In the genomic region with DNA sequence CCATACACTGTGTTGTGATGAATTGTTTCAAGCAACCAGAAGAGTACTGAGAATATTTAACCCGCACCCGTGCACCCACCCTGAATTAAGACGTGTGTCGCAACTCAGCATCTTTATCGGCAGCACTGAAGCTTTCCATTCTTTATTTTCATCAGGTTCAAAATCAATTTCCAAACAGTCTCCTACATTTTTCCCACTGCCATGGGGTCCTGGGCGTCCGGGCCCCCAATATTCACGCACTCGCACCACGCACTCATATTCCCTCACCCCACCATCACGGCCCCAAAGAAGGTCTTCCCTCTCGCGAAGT, we compare ENCODE assay signal across 9 cellular contexts. TPM values are rescaled to one million over a fixed set of nuclear protein-coding genes. Genes with fewer than 3 reads are reported as not detected.
DNase-seq lines count a peak whose midpoint lies in the region; ATAC-seq, FAIRE-seq and TF ChIP-seq lines count a peak whose summit lies in the region.
"Had no signal": no experiment of that assay in that cellular context is flagged by ENCODE, and none has a peak within 500 bp of the region (broad histone marks: within the 10 kb centered on the region; RNA-seq: fewer than 3 reads in every experiment).

No MANE protein-coding gene starts in this region.

- H3K9me3 ChIP-seq in SK-N-SH: no peaks in the 10 kb centered on the region
- no peaks in the 10 kb centered on the region for H3K9me3 ChIP-seq in keratinocyte (ENCODE audit: control insufficient read depth, low read depth, low read length)

- H3K9me3 Mint-ChIP-seq in activated T-helper 17 cell treated with anti-CD3 and anti-CD28 coated beads, Interleukin-2, amount 50 U/mL, for 72 hours: peaks cover 5% of the 10 kb centered on the region
- no peaks in the 10 kb centered on the region for H3K9me3 Mint-ChIP-seq in stimulated activated naive CD8-positive, alpha-beta T cell treated with anti-CD3 and anti-CD28 coated beads, Interleukin-15, amount 100 ng/mL, for 72 hours

- FAIRE-seq in keratinocyte (lab: Jason Lieb, UNC): no peak
- FAIRE-seq: A204.1 had no signal

- H3K27me3 Mint-ChIP-seq in activated T-helper 17 cell treated with anti-CD3 and anti-CD28 coated beads, Interleukin-2, amount 50 U/mL, for 72 hours: no peaks in the 10 kb centered on the region
- H3K27me3 Mint-ChIP-seq in stimulated activated naive CD8-positive, alpha-beta T cell treated with anti-CD3 and anti-CD28 coated beads, Interleukin-15, amount 100 ng/mL, for 72 hours: no peaks in the 10 kb centered on the region

- H2AFZ ChIP-seq in SK-N-SH (ENCODE audit: low read depth) (peak overlapping the region; percentile 99), keratinocyte (ENCODE audit: control insufficient read depth, low read length) (peak overlapping the region; percentile 82)

- TF ChIP-seq CTCF in SK-N-SH (IDR thresholded peaks at IDR 0.05): no peak
- no peak for TF ChIP-seq CTCF in keratinocyte (optimal IDR thresholded peaks at IDR 0.05 in 1 of 3, IDR thresholded peaks at IDR 0.05 in 1 of 3, conservative IDR thresholded peaks at IDR 0.05 in 1 of 3; ENCODE audit: extremely low read depth in 1 of 3, insufficient read depth in 2 of 3, low read length in 3 of 3)

- no peaks in the 10 kb centered on the region for H3K9me2 ChIP-seq in SK-N-SH

- H3K27me3 ChIP-seq in SK-N-SH (ENCODE audit: insufficient read depth) (no peaks in the 10 kb centered on the region), keratinocyte (ENCODE audit: control insufficient read depth, extremely low read depth, insufficient read depth, low read length) (no peaks in the 10 kb centered on the region)

- H3K9ac ChIP-seq in SK-N-SH (peak overlapping the region; percentile 88), keratinocyte (ENCODE audit: control insufficient read depth, extremely low read depth, insufficient read depth, low read length) (peak overlapping the region; percentile 87)

- H3K4me1 Mint-ChIP-seq in activated T-helper 17 cell treated with anti-CD3 and anti-CD28 coated beads, Interleukin-2, amount 50 U/mL, for 72 hours: peaks cover 22% of the 10 kb centered on the region
- H3K4me1 Mint-ChIP-seq in stimulated activated naive CD8-positive, alpha-beta T cell treated with anti-CD3 and anti-CD28 coated beads, Interleukin-15, amount 100 ng/mL, for 72 hours: peaks cover 66% of the 10 kb centered on the region

- H3K4me3 Mint-ChIP-seq in activated T-helper 17 cell treated with anti-CD3 and anti-CD28 coated beads, Interleukin-2, amount 50 U/mL, for 72 hours: peak overlapping the region; percentile 100
- H3K4me3 Mint-ChIP-seq in stimulated activated naive CD8-positive, alpha-beta T cell treated with anti-CD3 and anti-CD28 coated beads, Interleukin-15, amount 100 ng/mL, for 72 hours: peak overlapping the region; percentile 91 to 93

- WGBS in SK-N-SH (ENCODE audit: low lambda C conversion rate): 76% methylated on average over 13 of the region's 13 CpGs

- no peak overlapping the region for H3K27ac ChIP-seq in SK-N-SH (ENCODE audit: low read depth in 2 of 2, low read length in 1 of 2)
- peak overlapping the region; percentile 59 for H3K27ac ChIP-seq in keratinocyte (ENCODE audit: control insufficient read depth, insufficient read depth, low read length)

- ATAC-seq in SK-N-SH treated with all-trans-retinoic acid at 6 μM for 48 hours: no peak
- ATAC-seq in activated T-helper 17 cell treated with anti-CD3 and anti-CD28 coated beads, Interleukin-2, amount 50 U/mL, for 72 hours (replicated peaks): no peak
- ATAC-seq in stimulated activated naive CD8-positive, alpha-beta T cell treated with anti-CD3 and anti-CD28 coated beads, Interleukin-15, amount 100 ng/mL, for 72 hours: peak; percentile 5

- H3K27ac Mint-ChIP-seq in activated T-helper 17 cell treated with anti-CD3 and anti-CD28 coated beads, Interleukin-2, amount 50 U/mL, for 72 hours: peak overlapping the region; percentile 99
- H3K27ac Mint-ChIP-seq in stimulated activated naive CD8-positive, alpha-beta T cell treated with anti-CD3 and anti-CD28 coated beads, Interleukin-15, amount 100 ng/mL, for 72 hours: peak overlapping the region; percentile 93

- H4K20me1 ChIP-seq in SK-N-SH (ENCODE audit: insufficient read depth) (no peaks in the 10 kb centered on the region), keratinocyte (ENCODE audit: control insufficient read depth, extremely low read depth, insufficient read depth, low read length) (no peaks in the 10 kb centered on the region)

- H3K36me3 ChIP-seq in SK-N-SH (replicated peaks in 1 of 2; ENCODE audit: control insufficient read depth in 1 of 2, insufficient read depth in 2 of 2, low read length in 1 of 2): no peaks in the 10 kb centered on the region
- no peaks in the 10 kb centered on the region for H3K36me3 ChIP-seq in keratinocyte (ENCODE audit: control insufficient read depth in 2 of 2, extremely low read depth in 1 of 2, insufficient read depth in 2 of 2, low read length in 2 of 2)

- H3K4me3 ChIP-seq in SK-N-SH (ENCODE audit: low read depth in 2 of 2, low read length in 1 of 2): peak overlapping the region; percentile 63 to 96
- peak overlapping the region in 2 of 3 experiments; percentile 50 to 90 for H3K4me3 ChIP-seq in keratinocyte (ENCODE audit: control insufficient read depth in 2 of 3, extremely low read depth in 1 of 3, insufficient read depth in 2 of 3, low read depth in 1 of 3, low read length in 3 of 3)

- DNase-seq in SK-N-SH (no peak), keratinocyte (ENCODE audit: low read depth, low spot score) (no peak), ureter (ENCODE audit: low spot score) (no peak), Kasumi-1 (lab: John Stamatoyannopoulos, UW) (no peak), UCSD-AML1 (lab: John Stamatoyannopoulos, UW; ENCODE audit: unreplicated experiment) (no peak)
- no peak for DNase-seq in stimulated activated naive CD8-positive, alpha-beta T cell treated with anti-CD3 and anti-CD28 coated beads, Interleukin-15, amount 100 ng/mL, for 72 hours

- H3K9me1 ChIP-seq in keratinocyte (ENCODE audit: control insufficient read depth, extremely low read depth, insufficient read depth, low read length): no peaks in the 10 kb centered on the region

- peaks cover 0 to 11% of the 10 kb centered on the region in 2 experiments; a peak in 1 of 4 replicates for H3K4me1 ChIP-seq in SK-N-SH (ENCODE audit: control insufficient read depth in 1 of 2, insufficient read depth in 2 of 2, low read depth in 1 of 2, low read length in 1 of 2)
- peaks cover 19% of the 10 kb centered on the region for H3K4me1 ChIP-seq in keratinocyte (ENCODE audit: control insufficient read depth, extremely low read depth, insufficient read depth, low read length)

- no peaks in the 10 kb centered on the region for H3K79me2 ChIP-seq in SK-N-SH (ENCODE audit: insufficient read depth)
- no peaks in the 10 kb centered on the region for H3K79me2 ChIP-seq in keratinocyte (ENCODE audit: control insufficient read depth, insufficient read depth, low read length)

- POLR2A ChIA-PET in SK-N-SH (lab: Yijun Ruan, JAX): interaction anchor here (0.6 to 1.2 kb wide), 3 partner anchors 16 to 38 kb away, joined by 3 to 12 read pairs (median 5); a partner anchor contains a TSS

- no peak for TF ChIP-seq EP300 in SK-N-SH (IDR thresholded peaks at IDR 0.05; ENCODE audit: borderline replicate concordance in 1 of 2, low read depth in 1 of 2, low read length in 1 of 2)

- peaks cover 76% of the 10 kb centered on the region for H3K36me3 Mint-ChIP-seq in activated T-helper 17 cell treated with anti-CD3 and anti-CD28 coated beads, Interleukin-2, amount 50 U/mL, for 72 hours (ENCODE audit: low read depth)

- H3F3A ChIP-seq in SK-N-SH (replicated peaks; ENCODE audit: insufficient read depth): no peaks in the 10 kb centered on the region

- H3K4me2 ChIP-seq in SK-N-SH (peak overlapping the region; percentile 99), keratinocyte (ENCODE audit: control insufficient read depth, extremely low read depth, insufficient read depth, low read depth, low read length) (peak overlapping the region; percentile 93)

- CTCF ChIA-PET in SK-N-SH (lab: Yijun Ruan, JAX): interaction anchor here (0.6 to 17.6 kb wide), 25 partner anchors 9 to 197 kb away, joined by 3 to 312 read pairs (median 5); a partner anchor contains a TSS

- TF ChIP-seq RAD21 in SK-N-SH (IDR thresholded peaks at IDR 0.05; ENCODE audit: low read length): no peak

- dilution Hi-C loops in keratinocyte (cut with MboI; ENCODE audit: extremely low pct_ligation_motif_present, low sequenced_read_pairs): no loop called here

RNA-seq across cellular contexts. Expression of a gene that starts 1.8 kb away (rescaled TPM):
- 0.10 and 0.16 TPM in 2 replicates for polyA plus RNA-seq in SK-N-SH (2012; rRNA removed)
- 0.16 and 0.21 TPM in 2 replicates for polyA plus RNA-seq in SK-N-SH (2012; cell fraction: cytosol; rRNA removed)
- polyA plus RNA-seq in SK-N-SH (2012; cell fraction: nucleus; rRNA removed): 0.18 and 0.22 TPM in 2 replicates
- 100 to 1,000 TPM; 269 to 395 TPM for total RNA-seq in activated T-helper 17 cell treated with anti-CD3 and anti-CD28 coated beads, Interleukin-2, amount 50 U/mL, for 72 hours
- 0.09 TPM in 1 of 3 replicates, not detected in the others for polyA plus RNA-seq in keratinocyte
- not detected for polyA plus RNA-seq in keratinocyte (2011; ENCODE audit: low read depth)
- not detected in 2 replicates for polyA plus RNA-seq in keratinocyte (2011; cell fraction: cytosol; rRNA removed)
- polyA plus RNA-seq in keratinocyte (2011; cell fraction: nucleus; rRNA removed): 0.19 TPM in 1 of 2 replicates, not detected in the other
- polyA plus RNA-seq in keratinocyte (2012; ENCODE audit: low replicate concordance): 0.11 TPM in 1 of 2 replicates, not detected in the other
- not detected in 3 replicates for polyA minus RNA-seq in keratinocyte
- not detected for polyA minus RNA-seq in keratinocyte (2011; cell fraction: cytosol; rRNA and poly(A)+ RNA removed)
- polyA minus RNA-seq in keratinocyte (2011; cell fraction: nucleus; rRNA and poly(A)+ RNA removed): not detected in 2 replicates
- total RNA-seq in ureter: 0.42 TPM

RNA-seq across cellular contexts. Expression of a gene that starts 5.0 kb away (rescaled TPM):
- not detected in 2 replicates for polyA plus RNA-seq in SK-N-SH (2012; rRNA removed)
- not detected in 2 replicates for polyA plus RNA-seq in SK-N-SH (2012; cell fraction: cytosol; rRNA removed)
- not detected in 2 replicates for polyA plus RNA-seq in SK-N-SH (2012; cell fraction: nucleus; rRNA removed)
- total RNA-seq in activated T-helper 17 cell treated with anti-CD3 and anti-CD28 coated beads, Interleukin-2, amount 50 U/mL, for 72 hours: 100 to 1,000 TPM in 1 of 2 donors, 10 to 100 TPM in 1; 69.5 to 199 TPM
- polyA plus RNA-seq in keratinocyte: 0.54 to 2.3 TPM (median 0.88 TPM) in 3 replicates
- polyA plus RNA-seq in keratinocyte (2011; ENCODE audit: low read depth): 0.21 TPM
- polyA plus RNA-seq in keratinocyte (2011; cell fraction: cytosol; rRNA removed): 0.39 and 0.55 TPM in 2 replicates
- polyA plus RNA-seq in keratinocyte (2011; cell fraction: nucleus; rRNA removed): 2.7 and 8.1 TPM in 2 replicates
- 0.83 and 1.8 TPM in 2 replicates for polyA plus RNA-seq in keratinocyte (2012; ENCODE audit: low replicate concordance)
- 0.30 to 2.0 TPM (median 0.83 TPM) in 3 replicates for polyA minus RNA-seq in keratinocyte
- not detected for polyA minus RNA-seq in keratinocyte (2011; cell fraction: cytosol; rRNA and poly(A)+ RNA removed)
- 0.63 and 1.5 TPM in 2 replicates for polyA minus RNA-seq in keratinocyte (2011; cell fraction: nucleus; rRNA and poly(A)+ RNA removed)
- 0.36 TPM for total RNA-seq in ureter

RNA-seq across cellular contexts. Expression of a gene that starts 5.7 kb away (rescaled TPM):
- polyA plus RNA-seq in SK-N-SH (2012; rRNA removed) (not detected in 2 replicates), keratinocyte (0.18 TPM in 1 of 3 replicates, not detected in the others)
- polyA plus RNA-seq in SK-N-SH (2012; cell fraction: cytosol; rRNA removed): not detected in 2 replicates
- polyA plus RNA-seq in SK-N-SH (2012; cell fraction: nucleus; rRNA removed): 0.13 and 0.23 TPM in 2 replicates
- 10 to 100 TPM in 1 of 2 donors, 1 to 10 TPM in 1; 8.1 to 28.7 TPM for total RNA-seq in activated T-helper 17 cell treated with anti-CD3 and anti-CD28 coated beads, Interleukin-2, amount 50 U/mL, for 72 hours
- polyA plus RNA-seq in keratinocyte (2011; ENCODE audit: low read depth): not detected
- not detected in 2 replicates for polyA plus RNA-seq in keratinocyte (2011; cell fraction: cytosol; rRNA removed)
- 0.24 TPM in 1 of 2 replicates, not detected in the other for polyA plus RNA-seq in keratinocyte (2011; cell fraction: nucleus; rRNA removed)
- polyA plus RNA-seq in keratinocyte (2012; ENCODE audit: low replicate concordance): 0.21 TPM in 1 of 2 replicates, not detected in the other
- not detected in 3 replicates for polyA minus RNA-seq in keratinocyte
- polyA minus RNA-seq in keratinocyte (2011; cell fraction: cytosol; rRNA and poly(A)+ RNA removed): not detected
- polyA minus RNA-seq in keratinocyte (2011; cell fraction: nucleus; rRNA and poly(A)+ RNA removed): not detected in 2 replicates
- 6.7 TPM for total RNA-seq in ureter

RNA-seq across cellular contexts. Expression of a gene that starts 8.3 kb away (rescaled TPM):
- polyA plus RNA-seq in SK-N-SH (2012; rRNA removed) (not detected in 2 replicates), keratinocyte (0.04 TPM in 1 of 3 replicates, not detected in the others)
- 0.03 TPM in 1 of 2 replicates, not detected in the other for polyA plus RNA-seq in SK-N-SH (2012; cell fraction: cytosol; rRNA removed)
- 0.06 and 0.07 TPM in 2 replicates for polyA plus RNA-seq in SK-N-SH (2012; cell fraction: nucleus; rRNA removed)
- total RNA-seq in activated T-helper 17 cell treated with anti-CD3 and anti-CD28 coated beads, Interleukin-2, amount 50 U/mL, for 72 hours: 100 to 1,000 TPM; 163 to 567 TPM
- polyA plus RNA-seq in keratinocyte (2011; ENCODE audit: low read depth): 0.32 TPM
- not detected in 2 replicates for polyA plus RNA-seq in keratinocyte (2011; cell fraction: cytosol; rRNA removed)
- polyA plus RNA-seq in keratinocyte (2011; cell fraction: nucleus; rRNA removed): not detected in 2 replicates
- 0.23 TPM in 1 of 2 replicates, not detected in the other for polyA plus RNA-seq in keratinocyte (2012; ENCODE audit: low replicate concordance)
- polyA minus RNA-seq in keratinocyte: not detected in 3 replicates
- polyA minus RNA-seq in keratinocyte (2011; cell fraction: cytosol; rRNA and poly(A)+ RNA removed): not detected
- polyA minus RNA-seq in keratinocyte (2011; cell fraction: nucleus; rRNA and poly(A)+ RNA removed): not detected in 2 replicates
- total RNA-seq in ureter: not detected

RNA-seq across cellular contexts. Expression of a gene that starts 12.4 kb away (rescaled TPM):
- polyA plus RNA-seq in SK-N-SH (2012; rRNA removed): not detected in 2 replicates
- not detected in 2 replicates for polyA plus RNA-seq in SK-N-SH (2012; cell fraction: cytosol; rRNA removed)
- not detected in 2 replicates for polyA plus RNA-seq in SK-N-SH (2012; cell fraction: nucleus; rRNA removed)
- 10 to 100 TPM; 25.4 to 28.6 TPM for total RNA-seq in activated T-helper 17 cell treated with anti-CD3 and anti-CD28 coated beads, Interleukin-2, amount 50 U/mL, for 72 hours
- not detected in 3 replicates for polyA plus RNA-seq in keratinocyte
- polyA plus RNA-seq in keratinocyte (2011; ENCODE audit: low read depth): not detected
- polyA plus RNA-seq in keratinocyte (2011; cell fraction: cytosol; rRNA removed): not detected in 2 replicates
- polyA plus RNA-seq in keratinocyte (2011; cell fraction: nucleus; rRNA removed): not detected in 2 replicates
- polyA plus RNA-seq in keratinocyte (2012; ENCODE audit: low replicate concordance): not detected in 2 replicates
- not detected in 3 replicates for polyA minus RNA-seq in keratinocyte
- polyA minus RNA-seq in keratinocyte (2011; cell fraction: cytosol; rRNA and poly(A)+ RNA removed): not detected
- not detected in 2 replicates for polyA minus RNA-seq in keratinocyte (2011; cell fraction: nucleus; rRNA and poly(A)+ RNA removed)
- not detected for total RNA-seq in ureter

Comparison
In these comparisons a context has a peak if more than half of its experiments do, and no peak if none do; other contexts are left out.
1. RNA of a gene that starts 1.8 kb away (total RNA-seq): 269 to 395 TPM in activated T-helper 17 cell treated with anti-CD3 and anti-CD28 coated beads, Interleukin-2, amount 50 U/mL, for 72 hours; 0.42 TPM in ureter (single experiment); every median in the first group is over 100 times any median in the second.
2. RNA of a gene that starts 5.0 kb away (total RNA-seq): 69.5 to 199 TPM in activated T-helper 17 cell treated with anti-CD3 and anti-CD28 coated beads, Interleukin-2, amount 50 U/mL, for 72 hours; 0.36 TPM in ureter (single experiment); every median in the first group is over 10 times any median in the second.